Comparison of ENCODE assay signal across 10 cellular contexts in the genomic region with DNA sequence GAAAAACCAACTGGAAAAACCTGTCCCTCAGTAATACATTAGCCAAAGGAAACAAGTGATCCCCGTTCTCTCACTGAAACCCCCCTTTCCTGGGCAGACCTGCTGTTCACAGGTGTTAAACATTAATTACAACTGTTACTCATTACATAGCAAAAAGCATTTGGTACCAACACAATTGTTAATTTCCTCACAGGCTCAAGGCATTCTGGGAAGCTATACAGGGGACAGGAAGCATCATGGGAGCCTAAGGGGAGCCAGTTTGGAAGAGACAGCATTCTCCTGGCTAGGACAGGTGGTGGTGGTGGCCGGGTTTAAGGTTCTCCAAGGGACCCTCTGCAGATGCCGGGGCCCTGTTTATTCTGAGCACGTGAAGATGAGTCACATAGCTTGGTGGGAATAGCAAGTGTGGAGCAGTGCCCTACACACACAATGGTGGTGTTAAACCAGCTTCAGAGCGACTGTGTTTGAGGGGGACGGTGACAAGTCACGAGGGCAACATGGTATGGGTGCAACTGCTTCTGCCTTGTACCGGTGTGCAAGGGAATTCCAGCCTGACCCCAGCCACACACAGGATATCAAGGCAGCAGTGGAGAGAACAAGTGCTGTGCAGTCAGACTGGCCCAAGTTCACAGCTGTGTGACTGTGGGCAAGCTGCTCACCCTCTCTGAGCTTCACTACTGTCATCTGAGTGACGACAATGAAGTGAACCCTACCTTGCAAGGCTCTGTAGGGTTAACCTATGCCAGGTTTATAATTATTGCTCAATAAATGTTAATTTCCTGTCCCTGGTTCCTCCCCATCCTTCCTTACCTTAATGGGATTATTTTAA.
A peak's percentile ranks its signal among the peaks of the same experiment; 100 is the strongest.
DNase-seq lines count a peak whose midpoint lies in the region; ATAC-seq and TF ChIP-seq lines count a peak whose summit lies in the region.
"Had no signal": no experiment of that assay in that cellular context is flagged by ENCODE, and none has a peak within 500 bp of the region (broad histone marks: within the 10 kb centered on the region; RNA-seq: fewer than 3 reads in every experiment).

No MANE protein-coding gene starts in this region.

- H3K36me3 Mint-ChIP-seq in activated T-cell treated with anti-CD3 and anti-CD28 coated beads, Interleukin-2, amount 50 U/mL, for 24 hours (ENCODE audit: low read depth), result no peaks in the 10 kb centered on the region
- no peaks in the 10 kb centered on the region for H3K36me3 Mint-ChIP-seq in naive thymus-derived CD4-positive, alpha-beta T cell
- H3K36me3 Mint-ChIP-seq: activated CD8-positive, alpha-beta memory T cell treated with anti-CD3 and anti-CD28 coated beads, Interleukin-2, amount 10 ng/mL, durations not matched to agents 7 days and 5 days had no signal

- H3K9me3 Mint-ChIP-seq in activated T-cell treated with anti-CD3 and anti-CD28 coated beads, Interleukin-2, amount 50 U/mL, for 24 hours, result no peaks in the 10 kb centered on the region
- H3K9me3 Mint-ChIP-seq in naive thymus-derived CD4-positive, alpha-beta T cell, result no peaks in the 10 kb centered on the region

- peaks cover 58 to 80% of the 10 kb centered on the region in 2 experiments for H3K4me1 ChIP-seq in HCT116 (ENCODE audit: control insufficient read depth in 1 of 2, insufficient read depth in 2 of 2, low read length in 2 of 2)
- peaks cover 5 to 40% of the 10 kb centered on the region in 2 donors for H3K4me1 ChIP-seq in ascending aorta
- H3K4me1 ChIP-seq in thoracic aorta (ENCODE audit: control insufficient read depth in 1 of 2, low read depth in 2 of 2), result peaks cover 22 to 67% of the 10 kb centered on the region in 2 donors
- no peaks in the 10 kb centered on the region for H3K4me1 ChIP-seq in naive thymus-derived CD4-positive, alpha-beta T cell (ENCODE audit: control insufficient read depth in 2 of 2, insufficient read depth in 2 of 2, low read length in 2 of 2)

- no TSS peak for BruUV-seq in HCT116 (replicated peaks; lab: Mats Ljungman, UMichigan)

- no peak for TF ChIP-seq CTCF in HCT116 (IDR thresholded peaks at IDR 0.05 in 2 of 3, conservative IDR thresholded peaks at IDR 0.05 in 1 of 3; ENCODE audit: borderline replicate concordance in 1 of 3, insufficient read depth in 1 of 3, low read depth in 2 of 3, low read length in 2 of 3)
- no peak for TF ChIP-seq CTCF in ascending aorta (IDR thresholded peaks at IDR 0.05)
- no peak for TF ChIP-seq CTCF in thoracic aorta (IDR thresholded peaks at IDR 0.05)

- intact Hi-C loops in HCT116 (cut with micrococcal nuclease), result loop anchor here (5.0 kb wide), 1 partner anchor 49 kb away; no protein-coding TSS in a partner anchor
- intact Hi-C loops in ascending aorta (cut with DNase I), result no loop called here
- intact Hi-C loops in Right ventricle myocardium superior (cut with DNase I), result no loop called here
- intact Hi-C loops in naive thymus-derived CD4-positive, alpha-beta T cell (cut with micrococcal nuclease), result no loop called here

- H3K27me3 ChIP-seq in HCT116 (ENCODE audit: insufficient read depth, low read length) (no peaks in the 10 kb centered on the region), ascending aorta (no peaks in the 10 kb centered on the region), layer of hippocampus (ENCODE audit: control insufficient read depth, insufficient read depth, low read length) (no peaks in the 10 kb centered on the region), thoracic aorta (replicated peaks; ENCODE audit: insufficient read depth) (no peaks in the 10 kb centered on the region)
- no peaks in the 10 kb centered on the region for H3K27me3 ChIP-seq in naive thymus-derived CD4-positive, alpha-beta T cell (ENCODE audit: control insufficient read depth in 2 of 2, insufficient read depth in 2 of 2, low read length in 2 of 2)
- H3K27me3 ChIP-seq: sigmoid colon had no signal

- POLR2A ChIA-PET in HCT116 (lab: Charles Lee), result no interaction called here
- POLR2A ChIA-PET in naive thymus-derived CD4-positive, alpha-beta T cell (lab: Charles Lee), result no interaction called here

- H3K9ac ChIP-seq in HCT116 (ENCODE audit: low read length), result peak overlapping the region; percentile 24

- no peak overlapping the region for H3K4me3 Mint-ChIP-seq in activated T-cell treated with anti-CD3 and anti-CD28 coated beads, Interleukin-2, amount 50 U/mL, for 24 hours
- no peak overlapping the region for H3K4me3 Mint-ChIP-seq in naive thymus-derived CD4-positive, alpha-beta T cell
- H3K4me3 Mint-ChIP-seq: activated CD8-positive, alpha-beta memory T cell treated with anti-CD3 and anti-CD28 coated beads, Interleukin-2, amount 10 ng/mL, durations not matched to agents 7 days and 5 days had no signal

- H3K27me3 Mint-ChIP-seq in activated T-cell treated with anti-CD3 and anti-CD28 coated beads, Interleukin-2, amount 50 U/mL, for 24 hours, result no peaks in the 10 kb centered on the region
- peaks cover 0 to 4% (median 0%) of the 10 kb centered on the region in 5 donors for H3K27me3 Mint-ChIP-seq in naive thymus-derived CD4-positive, alpha-beta T cell
- H3K27me3 Mint-ChIP-seq: activated CD8-positive, alpha-beta memory T cell treated with anti-CD3 and anti-CD28 coated beads, Interleukin-2, amount 10 ng/mL, durations not matched to agents 7 days and 5 days had no signal

- no peak for TF ChIP-seq RAD21 in HCT116 (IDR thresholded peaks at IDR 0.05; ENCODE audit: low read depth)

- no peak for DNase-seq in HCT116 (ENCODE audit: low read depth, low spot score)
- DNase-seq in ascending aorta (ENCODE audit: low spot score in 2 of 2), result no peak
- DNase-seq in thoracic aorta (ENCODE audit: low spot score), result no peak
- DNase-seq in Right ventricle myocardium superior, result no peak
- DNase-seq in activated T-cell treated with anti-CD3 and anti-CD28 coated beads, Interleukin-2, amount 50 U/mL, for 24 hours, result no peak
- no peak for DNase-seq in naive thymus-derived CD4-positive, alpha-beta T cell
- DNase-seq in NCI-H510A (lab: John Stamatoyannopoulos, UW), result no peak
- DNase-seq: activated CD8-positive, alpha-beta memory T cell treated with anti-CD3 and anti-CD28 coated beads, Interleukin-2, amount 10 ng/mL, durations not matched to agents 7 days and 5 days; sigmoid colon had no signal

- H3K79me2 ChIP-seq in HCT116 (ENCODE audit: insufficient read depth, low read length), result peaks cover 34% of the 10 kb centered on the region

- H3K4me3 ChIP-seq in HCT116 (replicated peaks in 1 of 2; ENCODE audit: low read depth in 1 of 2, low read length in 2 of 2) (no peak overlapping the region), ascending aorta (no peak overlapping the region), thoracic aorta (no peak overlapping the region)
- no peak overlapping the region for H3K4me3 ChIP-seq in naive thymus-derived CD4-positive, alpha-beta T cell (ENCODE audit: low read length)
- H3K4me3 ChIP-seq: sigmoid colon had no signal

- CTCF ChIA-PET in HCT116 (lab: Charles Lee), result interaction anchor here (1.2 kb wide), 1 partner anchor 54 kb away, joined by 3 read pairs; no protein-coding TSS in a partner anchor
- CTCF ChIA-PET in naive thymus-derived CD4-positive, alpha-beta T cell (lab: Charles Lee), result no interaction called here

- H3K9me3 ChIP-seq in HCT116 (ENCODE audit: control insufficient read depth in 1 of 2, insufficient read depth in 1 of 2, low read depth in 1 of 2, low read length in 2 of 2) (no peaks in the 10 kb centered on the region), ascending aorta (no peaks in the 10 kb centered on the region), thoracic aorta (no peaks in the 10 kb centered on the region)
- no peaks in the 10 kb centered on the region for H3K9me3 ChIP-seq in naive thymus-derived CD4-positive, alpha-beta T cell (ENCODE audit: control insufficient read depth in 2 of 3, low read length in 3 of 3)
- H3K9me3 ChIP-seq: sigmoid colon had no signal

- peaks cover 30% of the 10 kb centered on the region for H3K4me1 Mint-ChIP-seq in activated T-cell treated with anti-CD3 and anti-CD28 coated beads, Interleukin-2, amount 50 U/mL, for 24 hours (ENCODE audit: low read depth)
- H3K4me1 Mint-ChIP-seq in naive thymus-derived CD4-positive, alpha-beta T cell, result peaks cover 0 to 9% (median 0%) of the 10 kb centered on the region in 7 donors

- no peak for TF ChIP-seq POLR2A in HCT116 (IDR thresholded peaks at IDR 0.05; ENCODE audit: borderline replicate concordance, extremely low read depth, insufficient read depth, insufficient read length)

- peak overlapping the region; percentile 11; the same call in 1 of the 2 replicates for H3K27ac ChIP-seq in HCT116 (ENCODE audit: low read depth, low read length)
- H3K27ac ChIP-seq in ascending aorta, result peak overlapping the region; percentile 42 to 91
- H3K27ac ChIP-seq in layer of hippocampus (ENCODE audit: low read depth, low read length), result peak overlapping the region; percentile 60
- peak overlapping the region; percentile 23 to 76 for H3K27ac ChIP-seq in thoracic aorta
- no peak overlapping the region for H3K27ac ChIP-seq in naive thymus-derived CD4-positive, alpha-beta T cell (ENCODE audit: low read depth, low read length)

- RAD21 ChIA-PET in HCT116 (lab: Charles Lee; ENCODE audit: low non-redundant PET in 1 of 2, low total read pairs in 2 of 2, uncharacterized antibody in 2 of 2, unreplicated experiment in 2 of 2), result no interaction called here

- ATAC-seq in HCT116 (0 out of 2 replicates have a peak, but pooled peaks have one; percentile 7), thoracic aorta (ENCODE audit: insufficient number of reproducible peaks, low FRiP score, low read depth) (no peak), Right ventricle myocardium superior (ENCODE audit: poor library complexity) (no peak)
- no peak for ATAC-seq in naive thymus-derived CD4-positive, alpha-beta T cell

- H3K36me3 ChIP-seq in HCT116 (ENCODE audit: control insufficient read depth in 1 of 2, insufficient read depth in 2 of 2, low read length in 2 of 2), result no peaks in the 10 kb centered on the region
- H3K36me3 ChIP-seq in ascending aorta, result peaks cover 0 to 2% of the 10 kb centered on the region in 2 donors
- H3K36me3 ChIP-seq in thoracic aorta, result no peaks in the 10 kb centered on the region
- no peaks in the 10 kb centered on the region for H3K36me3 ChIP-seq in naive thymus-derived CD4-positive, alpha-beta T cell (ENCODE audit: control insufficient read depth in 2 of 3, insufficient read depth in 3 of 3, low read length in 3 of 3)
- H3K36me3 ChIP-seq: sigmoid colon had no signal

- H3K4me2 ChIP-seq in HCT116 (ENCODE audit: low read length), result peak overlapping the region; percentile 45

- H3K27ac Mint-ChIP-seq in activated T-cell treated with anti-CD3 and anti-CD28 coated beads, Interleukin-2, amount 50 U/mL, for 24 hours, result no peak overlapping the region
- H3K27ac Mint-ChIP-seq in naive thymus-derived CD4-positive, alpha-beta T cell, result no peak overlapping the region
- H3K27ac Mint-ChIP-seq: activated CD8-positive, alpha-beta memory T cell treated with anti-CD3 and anti-CD28 coated beads, Interleukin-2, amount 10 ng/mL, durations not matched to agents 7 days and 5 days had no signal

- no peak overlapping the region for H2AFZ ChIP-seq in HCT116 (ENCODE audit: low read depth, low read length, poor library complexity, severe bottlenecking)

- no peaks in the 10 kb centered on the region for H3K9me2 ChIP-seq in HCT116 (ENCODE audit: insufficient read depth)

- no peaks in the 10 kb centered on the region for H4K20me1 ChIP-seq in HCT116 (ENCODE audit: insufficient read depth)
